32 cellular contexts compared by ENCODE assay signal in the genomic region with DNA sequence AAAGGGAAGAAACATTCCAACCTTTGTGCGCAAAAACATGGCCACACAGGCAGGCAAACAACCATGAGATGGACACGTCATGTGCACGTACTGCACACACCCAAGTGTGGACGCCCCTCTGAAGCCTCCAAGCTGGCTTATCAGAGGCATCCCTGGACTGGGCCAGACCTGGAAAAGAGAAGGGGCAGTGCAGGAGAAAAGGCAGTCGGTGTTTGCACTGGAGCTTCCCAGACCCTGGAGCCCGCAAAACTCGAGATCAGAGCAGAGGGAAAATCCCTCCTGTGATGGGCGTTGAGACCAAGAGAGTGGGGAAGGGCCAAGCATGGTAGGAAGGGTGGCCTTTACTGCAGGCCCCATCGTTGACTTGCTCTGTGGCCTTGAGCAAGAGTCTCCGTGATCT.
"Had no signal": no experiment of that assay in that cellular context is flagged by ENCODE, and none has a peak within 500 bp of the region (broad histone marks: within the 10 kb centered on the region; RNA-seq: fewer than 3 reads in every experiment).

No MANE protein-coding gene starts in this region.

- H3K27me3 Mint-ChIP-seq: naive B cell; natural killer cell treated with Interleukin-12 subunit alpha and Interleukin-12 subunit beta and Interleukin-15 and Interleukin-18, amount 100 ng/mL, for 72 hours; stimulated activated memory B cell treated with anti-CD40 and anti-IgM and Interleukin-4, amounts not matched to agents 10 μg/mL and 1 μg/mL and 100 μg/mL, for 72 hours; stimulated activated naive CD8-positive, alpha-beta T cell treated with anti-CD3 and anti-CD28 coated beads, Interleukin-15, amount 100 ng/mL, for 72 hours had no signal

- DNase-seq: naive B cell; naive thymus-derived CD8-positive, alpha-beta T cell; nephron progenitor cell; occipital lobe; ovary; posterior cingulate gyrus; psoas muscle; right cardiac atrium; spleen; stimulated activated CD4-positive, alpha-beta T cell treated with anti-CD3 and anti-CD28 coated beads, Interleukin-12 subunit alpha, Interleukin-12 subunit beta, amount 100 ng/mL, for 4 hours; stimulated activated CD4-positive, alpha-beta T cell treated with anti-CD3 and anti-CD28 coated beads, Interleukin-1b, Interleukin-23, amount 100 ng/mL, for 48 hours; stimulated activated CD4-positive, alpha-beta T cell treated with anti-CD3 and anti-CD28 coated beads, Interleukin-4, amount 100 ng/mL, for 1 hour; stimulated activated CD4-positive, alpha-beta T cell treated with anti-CD3 and anti-CD28 coated beads, Interleukin-4, amount 100 ng/mL, for 4 hours; stimulated activated CD8-positive, alpha-beta memory T cell treated with anti-CD3 and anti-CD28 coated beads, Interleukin-4, amount 100 ng/mL, for 48 hours; stimulated activated naive CD4-positive, alpha-beta T cell; stimulated activated naive CD8-positive, alpha-beta T cell treated with anti-CD3 and anti-CD28 coated beads, Interleukin-15, amount 100 ng/mL, for 72 hours; stimulated activated naive CD8-positive, alpha-beta T cell treated with anti-CD3 and anti-CD28 coated beads, Interleukin-15, Interleukin-2, amounts not matched to agents 100 U/mL and 50 U/mL, for 24 hours; substantia nigra; testis; tibial artery; transverse colon; upper lobe of left lung had no signal

- H3K4me1 ChIP-seq: parathyroid adenoma, psoas muscle, spleen, suprapubic skin, testis, tibial artery, upper lobe of left lung, vagina had no signal

- H2AFZ ChIP-seq: parathyroid adenoma had no signal

- H3K9me3 Mint-ChIP-seq: natural killer cell treated with Interleukin-12 subunit alpha and Interleukin-12 subunit beta and Interleukin-15 and Interleukin-18, amount 100 ng/mL, for 72 hours; neural crest cell; stimulated activated naive CD8-positive, alpha-beta T cell treated with anti-CD3 and anti-CD28 coated beads, Interleukin-15, amount 100 ng/mL, for 72 hours had no signal

- H3K9me3 ChIP-seq: ovary, psoas muscle, spleen, suprapubic skin, testis, tibial artery, transverse colon, upper lobe of left lung, vagina had no signal

- H3K79me2 ChIP-seq: parathyroid adenoma had no signal

- H3K9ac ChIP-seq: parathyroid adenoma had no signal

- H3K27ac ChIP-seq: ovary, parathyroid adenoma, psoas muscle, skin epidermis, spleen, suprapubic skin, testis, tibial artery, transverse colon, upper lobe of left lung, vagina had no signal

- H3K4me3 Mint-ChIP-seq: naive B cell; naive thymus-derived CD8-positive, alpha-beta T cell; natural killer cell treated with Interleukin-12 subunit alpha and Interleukin-12 subunit beta and Interleukin-15 and Interleukin-18, amount 100 ng/mL, for 72 hours; nephron progenitor cell; neural crest cell; stimulated activated memory B cell treated with anti-CD40 and anti-IgM and Interleukin-4, amounts not matched to agents 10 μg/mL and 1 μg/mL and 100 μg/mL, for 72 hours; stimulated activated naive CD8-positive, alpha-beta T cell treated with anti-CD3 and anti-CD28 coated beads, Interleukin-15, amount 100 ng/mL, for 72 hours had no signal

- H3K4me1 Mint-ChIP-seq: naive B cell; naive thymus-derived CD8-positive, alpha-beta T cell; stimulated activated memory B cell treated with anti-CD40 and anti-IgM and Interleukin-4, amounts not matched to agents 10 μg/mL and 1 μg/mL and 100 μg/mL, for 72 hours; stimulated activated naive CD8-positive, alpha-beta T cell treated with anti-CD3 and anti-CD28 coated beads, Interleukin-15, amount 100 ng/mL, for 72 hours had no signal

- H3K36me3 ChIP-seq: ovary, spleen, suprapubic skin, tibial artery, transverse colon, upper lobe of left lung, vagina had no signal

- H3K36me3 Mint-ChIP-seq: naive B cell; naive thymus-derived CD8-positive, alpha-beta T cell; natural killer cell treated with Interleukin-12 subunit alpha and Interleukin-12 subunit beta and Interleukin-15 and Interleukin-18, amount 100 ng/mL, for 72 hours; stimulated activated memory B cell treated with anti-CD40 and anti-IgM and Interleukin-4, amounts not matched to agents 10 μg/mL and 1 μg/mL and 100 μg/mL, for 72 hours had no signal

- H3K4me3 ChIP-seq: ovary, psoas muscle, skin epidermis, smooth muscle cell, spleen, suprapubic skin, testis, tibial artery, transverse colon, upper lobe of left lung, vagina had no signal

- ATAC-seq: naive thymus-derived CD8-positive, alpha-beta T cell; natural killer cell treated with Interleukin-12 subunit alpha and Interleukin-12 subunit beta and Interleukin-15 and Interleukin-18, amount 100 ng/mL, for 72 hours; psoas muscle; right cardiac atrium; sciatic nerve; stimulated activated memory B cell treated with anti-CD40 and anti-IgM and Interleukin-4, amounts not matched to agents 10 μg/mL and 1 μg/mL and 100 μg/mL, for 72 hours; stimulated activated naive CD8-positive, alpha-beta T cell treated with anti-CD3 and anti-CD28 coated beads, Interleukin-15, Interleukin-2, amounts not matched to agents 100 U/mL and 50 U/mL, for 24 hours had no signal

- H3K27ac Mint-ChIP-seq: naive B cell; naive thymus-derived CD8-positive, alpha-beta T cell; natural killer cell treated with Interleukin-12 subunit alpha and Interleukin-12 subunit beta and Interleukin-15 and Interleukin-18, amount 100 ng/mL, for 72 hours; nephron progenitor cell; progenitor cell of endocrine pancreas; stimulated activated memory B cell treated with anti-CD40 and anti-IgM and Interleukin-4, amounts not matched to agents 10 μg/mL and 1 μg/mL and 100 μg/mL, for 72 hours; stimulated activated naive CD8-positive, alpha-beta T cell treated with anti-CD3 and anti-CD28 coated beads, Interleukin-15, amount 100 ng/mL, for 72 hours had no signal

- H3K27me3 ChIP-seq: ovary, spleen, suprapubic skin, testis, tibial artery, transverse colon, upper lobe of left lung, vagina had no signal

- H3K4me2 ChIP-seq: smooth muscle cell had no signal
